Comparison of ENCODE assay signal across 10 cellular contexts in the genomic region with DNA sequence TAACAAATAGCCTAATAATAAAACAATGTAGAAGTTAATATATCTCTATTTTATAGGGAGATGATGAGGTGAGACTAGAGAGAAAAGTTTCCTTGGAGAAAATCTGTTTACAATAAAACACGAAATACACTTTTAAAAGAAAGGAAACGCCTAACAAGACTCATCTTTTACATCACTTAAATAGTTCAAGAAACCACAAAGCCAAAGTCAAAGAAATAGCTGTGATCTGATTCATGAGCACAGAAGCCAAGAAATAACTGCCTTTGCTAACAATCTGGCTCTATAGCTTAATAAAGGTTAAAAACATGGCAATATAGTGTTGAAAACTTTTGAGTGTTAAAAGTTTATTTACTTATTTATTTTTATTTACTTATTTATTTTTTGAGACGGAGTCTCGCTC.
DNase-seq lines count a peak whose midpoint lies in the region; ATAC-seq and TF ChIP-seq lines count a peak whose summit lies in the region.
"Had no signal": no experiment of that assay in that cellular context is flagged by ENCODE, and none has a peak within 500 bp of the region (broad histone marks: within the 10 kb centered on the region; RNA-seq: fewer than 3 reads in every experiment).

No MANE protein-coding gene starts in this region.

- intact Hi-C loops in transverse colon (cut with DNase I; ENCODE audit: low total_unique reads), result no loop called here
- intact Hi-C loops in right lobe of liver (cut with DNase I), result no loop called here

- H3K9me3 Mint-ChIP-seq in activated naive CD4-positive, alpha-beta T cell treated with anti-CD3 and anti-CD28 coated beads, Interleukin-2, amount 50 U/mL, for 72 hours, result peaks cover 0 to 7% of the 10 kb centered on the region in 2 donors
- no peaks in the 10 kb centered on the region for H3K9me3 Mint-ChIP-seq in activated naive CD4-positive, alpha-beta T cell treated with anti-CD3 and anti-CD28 coated beads, Interleukin-2, amount 10 ng/mL, durations not matched to agents 7 days and 5 days
- H3K9me3 Mint-ChIP-seq: central memory CD8-positive, alpha-beta T cell; stimulated activated naive B cell treated with anti-CD40 and anti-IgM and Interleukin-4, amounts not matched to agents 10 μg/mL and 1 μg/mL and 100 μg/mL, for 72 hours had no signal

- H3K36me3 Mint-ChIP-seq in activated naive CD4-positive, alpha-beta T cell treated with anti-CD3 and anti-CD28 coated beads, Interleukin-2, amount 50 U/mL, for 72 hours, result peaks cover 0 to 6% of the 10 kb centered on the region in 2 donors
- H3K36me3 Mint-ChIP-seq in activated naive CD4-positive, alpha-beta T cell treated with anti-CD3 and anti-CD28 coated beads, Interleukin-2, amount 10 ng/mL, durations not matched to agents 7 days and 5 days, result peaks cover 6% of the 10 kb centered on the region
- peaks cover 4% of the 10 kb centered on the region for H3K36me3 Mint-ChIP-seq in T-helper 17 cell (ENCODE audit: low read depth)

- WGBS in gastroesophageal sphincter (ENCODE audit: low coverage in 1 of 2), 2 donors, result 53 to 65% methylated on average over 4 of the region's 4 CpGs
- 64 to 71% methylated on average over 4 of the region's 4 CpGs for WGBS in transverse colon (ENCODE audit: low coverage in 1 of 2), 2 donors
- WGBS in right lobe of liver (ENCODE audit: insufficient coverage, low coverage, low lambda C conversion rate, missing lambda C conversion rate), result 81% methylated on average over 4 of the region's 4 CpGs

- peaks cover 39% of the 10 kb centered on the region for H3K4me1 Mint-ChIP-seq in activated naive CD4-positive, alpha-beta T cell treated with anti-CD3 and anti-CD28 coated beads, Interleukin-2, amount 10 ng/mL, durations not matched to agents 7 days and 5 days
- peaks cover 33% of the 10 kb centered on the region for H3K4me1 Mint-ChIP-seq in T-helper 17 cell

- H3K27ac Mint-ChIP-seq in activated naive CD4-positive, alpha-beta T cell treated with anti-CD3 and anti-CD28 coated beads, Interleukin-2, amount 50 U/mL, for 72 hours, result peak overlapping the region in 1 of 2 donors; percentile 74
- H3K27ac Mint-ChIP-seq in activated naive CD4-positive, alpha-beta T cell treated with anti-CD3 and anti-CD28 coated beads, Interleukin-2, amount 10 ng/mL, durations not matched to agents 7 days and 5 days, result no peak overlapping the region
- no peak overlapping the region for H3K27ac Mint-ChIP-seq in T-helper 17 cell

- H3K4me3 ChIP-seq in gastroesophageal sphincter, result no peak overlapping the region
- no peak overlapping the region for H3K4me3 ChIP-seq in transverse colon
- no peak overlapping the region for H3K4me3 ChIP-seq in right lobe of liver

- CTCF ChIA-PET in activated naive CD4-positive, alpha-beta T cell treated with anti-CD3 and anti-CD28 coated beads, Interleukin-2, amount 10 ng/mL, durations not matched to agents 7 days and 5 days (lab: Charles Lee), result interaction anchor here (2.2 kb wide), 1 partner anchor 23 kb away, joined by 7 read pairs; no protein-coding TSS in a partner anchor

- peak; percentile 37 to 67 for ATAC-seq in activated naive CD4-positive, alpha-beta T cell treated with anti-CD3 and anti-CD28 coated beads, Interleukin-2, amount 50 U/mL, for 72 hours
- ATAC-seq in T-helper 17 cell, result peak; percentile 36
- peak; percentile 81 for ATAC-seq in gastroesophageal sphincter
- ATAC-seq in right lobe of liver, result no peak
- ATAC-seq in HG02981 (IDR thresholded peaks at IDR 0.05; ENCODE audit: unreplicated experiment), result no peak

- H3K4me3 Mint-ChIP-seq in activated naive CD4-positive, alpha-beta T cell treated with anti-CD3 and anti-CD28 coated beads, Interleukin-2, amount 10 ng/mL, durations not matched to agents 7 days and 5 days, result no peak overlapping the region
- H3K4me3 Mint-ChIP-seq in T-helper 17 cell, result no peak overlapping the region
- H3K4me3 Mint-ChIP-seq: central memory CD8-positive, alpha-beta T cell; stimulated activated naive B cell treated with anti-CD40 and anti-IgM and Interleukin-4, amounts not matched to agents 10 μg/mL and 1 μg/mL and 100 μg/mL, for 72 hours had no signal

- no peaks in the 10 kb centered on the region for H3K27me3 Mint-ChIP-seq in activated naive CD4-positive, alpha-beta T cell treated with anti-CD3 and anti-CD28 coated beads, Interleukin-2, amount 10 ng/mL, durations not matched to agents 7 days and 5 days
- H3K27me3 Mint-ChIP-seq in T-helper 17 cell, result no peaks in the 10 kb centered on the region
- H3K27me3 Mint-ChIP-seq: central memory CD8-positive, alpha-beta T cell; stimulated activated naive B cell treated with anti-CD40 and anti-IgM and Interleukin-4, amounts not matched to agents 10 μg/mL and 1 μg/mL and 100 μg/mL, for 72 hours had no signal

- no peak for DNase-seq in activated naive CD4-positive, alpha-beta T cell treated with anti-CD3 and anti-CD28 coated beads, Interleukin-2, amount 50 U/mL, for 72 hours (ENCODE audit: low spot score in 2 of 2)
- no peak for DNase-seq in activated naive CD4-positive, alpha-beta T cell treated with anti-CD3 and anti-CD28 coated beads, Interleukin-2, amount 10 ng/mL, durations not matched to agents 7 days and 5 days
- no peak for DNase-seq in T-helper 17 cell
- DNase-seq in transverse colon, result no peak
- DNase-seq in right lobe of liver, result no peak
- no peak for DNase-seq in NCI-H2196 treated with DMSO at 0.1 percent for 48 hours (lab: John Stamatoyannopoulos, UW; ENCODE audit: unreplicated experiment)
- DNase-seq: stimulated activated naive B cell treated with anti-CD40 and anti-IgM and Interleukin-4, amounts not matched to agents 10 μg/mL and 1 μg/mL and 100 μg/mL, for 72 hours had no signal

- no peak for TF ChIP-seq POLR2A in gastroesophageal sphincter (IDR thresholded peaks at IDR 0.05)
- TF ChIP-seq POLR2A in transverse colon (IDR thresholded peaks at IDR 0.05), result no peak
- no peak for TF ChIP-seq POLR2A in right lobe of liver (IDR thresholded peaks at IDR 0.05)

- H3K27ac ChIP-seq in gastroesophageal sphincter (peak overlapping the region; percentile 5 to 71 (median 50)), transverse colon (peak overlapping the region; percentile 32 to 70 (median 52)), right lobe of liver (no peak overlapping the region)

- no peak for TF ChIP-seq EP300 in gastroesophageal sphincter (IDR thresholded peaks at IDR 0.05)
- TF ChIP-seq EP300 in transverse colon (IDR thresholded peaks at IDR 0.05; ENCODE audit: low read depth), result no peak

- H3K9me3 ChIP-seq in T-helper 17 cell (ENCODE audit: control insufficient read depth, low read length, poor library complexity, severe bottlenecking) (no peaks in the 10 kb centered on the region), gastroesophageal sphincter (no peaks in the 10 kb centered on the region), transverse colon (no peaks in the 10 kb centered on the region), right lobe of liver (no peaks in the 10 kb centered on the region)

- in situ Hi-C loops in transverse colon (cut with MboI; ENCODE audit: low pct_ligation_motif_present in 1 of 4, low pct_unique_long_range_greater_than_20kb in 1 of 4, low sequenced_read_pairs in 3 of 4), result no loop called here

- H3K4me1 ChIP-seq in gastroesophageal sphincter, result peaks cover 0 to 26% (median 3%) of the 10 kb centered on the region in 3 donors
- H3K4me1 ChIP-seq in transverse colon, result peaks cover 0 to 7% (median 3%) of the 10 kb centered on the region in 4 donors
- H3K4me1 ChIP-seq in right lobe of liver, result peaks cover 0 to 3% (median 0%) of the 10 kb centered on the region in 4 donors

- TF ChIP-seq CTCF in gastroesophageal sphincter (IDR thresholded peaks at IDR 0.05) (no peak), transverse colon (IDR thresholded peaks at IDR 0.05) (no peak), right lobe of liver (IDR thresholded peaks at IDR 0.05) (no peak)

- peaks cover 0 to 3% of the 10 kb centered on the region in 2 donors for H3K36me3 ChIP-seq in gastroesophageal sphincter
- H3K36me3 ChIP-seq in transverse colon, result no peaks in the 10 kb centered on the region
- no peaks in the 10 kb centered on the region for H3K36me3 ChIP-seq in right lobe of liver

- H3K27me3 ChIP-seq in gastroesophageal sphincter (no peaks in the 10 kb centered on the region), transverse colon (no peaks in the 10 kb centered on the region), right lobe of liver (no peaks in the 10 kb centered on the region)

Comparison
In these comparisons a context has a peak if more than half of its experiments do, and no peak if none do; other contexts are left out.
1. ATAC-seq: peak in activated naive CD4-positive, alpha-beta T cell treated with anti-CD3 and anti-CD28 coated beads, Interleukin-2, amount 50 U/mL, for 72 hours (2 of 2), T-helper 17 cell (single experiment) and gastroesophageal sphincter (single experiment); none in right lobe of liver (0 of 4) and HG02981 (single experiment).
2. H3K27ac ChIP-seq: peak in gastroesophageal sphincter (4 of 4) and transverse colon (4 of 4); none in right lobe of liver (0 of 3).